ENCODE assay signal across 15 cellular contexts in the genomic region with DNA sequence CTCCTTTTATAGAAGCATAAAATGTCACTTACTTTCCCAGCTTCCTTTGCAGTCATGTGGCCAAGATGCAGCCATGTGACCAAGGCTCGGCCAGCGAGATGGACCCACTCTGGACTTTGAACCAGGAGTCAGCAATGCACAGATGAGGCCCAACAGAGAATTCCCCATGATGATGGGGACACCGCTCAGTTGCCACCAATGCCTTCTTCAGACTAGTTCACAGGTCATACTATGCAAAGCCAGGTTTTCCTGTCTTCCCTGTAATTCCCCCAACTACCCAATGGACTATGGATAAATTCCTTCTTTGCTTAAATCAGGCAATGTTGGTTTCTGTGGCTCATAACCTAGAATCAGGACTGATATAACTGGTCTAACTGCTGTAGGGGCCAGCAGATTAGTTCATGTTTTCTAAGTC.
"Had no signal": no experiment of that assay in that cellular context is flagged by ENCODE, and none has a peak within 500 bp of the region (broad histone marks: within the 10 kb centered on the region; RNA-seq: fewer than 3 reads in every experiment).

No MANE protein-coding gene starts in this region.

- H3K4me3 ChIP-seq: colonic mucosa, heart left ventricle had no signal

- H3K9me3 ChIP-seq: colonic mucosa, heart left ventricle, neutrophil had no signal

- FAIRE-seq: frontal cortex, small intestine, urothelium cell line had no signal

- DNase-seq: colonic mucosa; dermis blood vessel endothelial cell; erythroblast; heart left ventricle; islet precursor cell; mammary epithelial cell; naive thymus-derived CD8-positive, alpha-beta T cell; posterior cingulate gyrus; small intestine; stimulated activated CD4-positive, alpha-beta T cell treated with anti-CD3 and anti-CD28 coated beads, Interleukin-12 subunit alpha, Interleukin-12 subunit beta, amount 100 ng/mL, for 4 hours; stimulated activated naive CD4-positive, alpha-beta T cell treated with Interleukin-2 at 50 U/mL for 16 hours had no signal

- H3K36me3 ChIP-seq: colonic mucosa, heart left ventricle, neutrophil had no signal

- H3K4me1 ChIP-seq: colonic mucosa had no signal

- H3K27ac ChIP-seq: colonic mucosa, heart left ventricle, neutrophil had no signal

- H3K27me3 ChIP-seq: colonic mucosa, neutrophil had no signal

- ATAC-seq: heart left ventricle; left lobe of liver; naive thymus-derived CD8-positive, alpha-beta T cell had no signal
